ENCODE assay signal across 1 cellular context in genomic region chr7:106217089-106217542, GRCh38.
A peak's percentile ranks its signal among the peaks of the same experiment; 100 is the strongest.
TF ChIP-seq lines count a peak whose summit lies in the region.

No MANE protein-coding gene starts in this region.

TF ChIP-seq in K562, 482 proteins besides CTCF, POLR2A, EP300 and RAD21 (continued from another document):
- no peak for TF ChIP-seq POLR2AphosphoS2 (IDR thresholded peaks at IDR 0.05; ENCODE audit: low read length)
- TF ChIP-seq GTF2E2 (tag; IDR thresholded peaks at IDR 0.05): no peak
- no peak for TF ChIP-seq HOXB6 (CRISPR knock-in tag; IDR thresholded peaks at IDR 0.05; ENCODE audit: borderline replicate concordance)
- TF ChIP-seq MCM2 (IDR thresholded peaks at IDR 0.05; ENCODE audit: low read depth): no peak
- no peak for TF ChIP-seq TFAM (CRISPR knock-in tag; conservative IDR thresholded peaks at IDR 0.05)
- no peak for TF ChIP-seq NRF1 (conservative IDR thresholded peaks at IDR 0.05 in 1 of 2, IDR thresholded peaks at IDR 0.05 in 1 of 2)
- no peak for TF ChIP-seq SIN3B (IDR thresholded peaks at IDR 0.05; ENCODE audit: low read depth)
- TF ChIP-seq RBFOX2 (IDR thresholded peaks at IDR 0.05; ENCODE audit: low read depth, low read length): no peak
- no peak for TF ChIP-seq CTCFL (IDR thresholded peaks at IDR 0.05; ENCODE audit: borderline replicate concordance, insufficient read depth, low read depth, low read length, poor library complexity, severe bottlenecking)
- TF ChIP-seq ZNF445 (CRISPR knock-in tag; IDR thresholded peaks at IDR 0.05; ENCODE audit: low read depth): no peak
- no peak for TF ChIP-seq ARID4B (CRISPR knock-in tag; IDR thresholded peaks at IDR 0.05)
- TF ChIP-seq STAG1 (CRISPR knock-in tag; IDR thresholded peaks at IDR 0.05; ENCODE audit: borderline replicate concordance): no peak
- TF ChIP-seq, protein P1, sequence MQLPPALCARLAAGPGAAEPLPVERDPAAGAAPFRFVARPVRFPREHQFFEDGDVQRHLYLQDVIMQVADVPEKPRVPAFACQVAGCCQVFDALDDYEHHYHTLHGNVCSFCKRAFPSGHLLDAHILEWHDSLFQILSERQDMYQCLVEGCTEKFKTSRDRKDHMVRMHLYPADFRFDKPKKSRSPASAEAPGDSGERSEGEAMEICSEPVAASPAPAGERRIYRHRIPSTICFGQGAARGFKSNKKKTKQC (CRISPR knock-in tag; IDR thresholded peaks at IDR 0.05): no peak
- no peak for TF ChIP-seq TEAD2 (tag; IDR thresholded peaks at IDR 0.05)
- no peak for TF ChIP-seq NR2F6 (CRISPR knock-in tag; IDR thresholded peaks at IDR 0.05)
- TF ChIP-seq, protein P2, sequence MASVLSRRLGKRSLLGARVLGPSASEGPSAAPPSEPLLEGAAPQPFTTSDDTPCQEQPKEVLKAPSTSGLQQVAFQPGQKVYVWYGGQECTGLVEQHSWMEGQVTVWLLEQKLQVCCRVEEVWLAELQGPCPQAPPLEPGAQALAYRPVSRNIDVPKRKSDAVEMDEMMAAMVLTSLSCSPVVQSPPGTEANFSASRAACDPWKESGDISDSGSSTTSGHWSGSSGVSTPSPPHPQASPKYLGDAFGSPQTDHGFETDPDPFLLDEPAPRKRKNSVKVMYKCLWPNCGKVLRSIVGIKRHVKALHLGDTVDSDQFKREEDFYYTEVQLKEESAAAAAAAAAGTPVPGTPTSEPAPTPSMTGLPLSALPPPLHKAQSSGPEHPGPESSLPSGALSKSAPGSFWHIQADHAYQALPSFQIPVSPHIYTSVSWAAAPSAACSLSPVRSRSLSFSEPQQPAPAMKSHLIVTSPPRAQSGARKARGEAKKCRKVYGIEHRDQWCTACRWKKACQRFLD (CRISPR knock-in tag; IDR thresholded peaks at IDR 0.05): peak; percentile 64; the same call in 1 of the 2 replicates
- TF ChIP-seq, protein P3, sequence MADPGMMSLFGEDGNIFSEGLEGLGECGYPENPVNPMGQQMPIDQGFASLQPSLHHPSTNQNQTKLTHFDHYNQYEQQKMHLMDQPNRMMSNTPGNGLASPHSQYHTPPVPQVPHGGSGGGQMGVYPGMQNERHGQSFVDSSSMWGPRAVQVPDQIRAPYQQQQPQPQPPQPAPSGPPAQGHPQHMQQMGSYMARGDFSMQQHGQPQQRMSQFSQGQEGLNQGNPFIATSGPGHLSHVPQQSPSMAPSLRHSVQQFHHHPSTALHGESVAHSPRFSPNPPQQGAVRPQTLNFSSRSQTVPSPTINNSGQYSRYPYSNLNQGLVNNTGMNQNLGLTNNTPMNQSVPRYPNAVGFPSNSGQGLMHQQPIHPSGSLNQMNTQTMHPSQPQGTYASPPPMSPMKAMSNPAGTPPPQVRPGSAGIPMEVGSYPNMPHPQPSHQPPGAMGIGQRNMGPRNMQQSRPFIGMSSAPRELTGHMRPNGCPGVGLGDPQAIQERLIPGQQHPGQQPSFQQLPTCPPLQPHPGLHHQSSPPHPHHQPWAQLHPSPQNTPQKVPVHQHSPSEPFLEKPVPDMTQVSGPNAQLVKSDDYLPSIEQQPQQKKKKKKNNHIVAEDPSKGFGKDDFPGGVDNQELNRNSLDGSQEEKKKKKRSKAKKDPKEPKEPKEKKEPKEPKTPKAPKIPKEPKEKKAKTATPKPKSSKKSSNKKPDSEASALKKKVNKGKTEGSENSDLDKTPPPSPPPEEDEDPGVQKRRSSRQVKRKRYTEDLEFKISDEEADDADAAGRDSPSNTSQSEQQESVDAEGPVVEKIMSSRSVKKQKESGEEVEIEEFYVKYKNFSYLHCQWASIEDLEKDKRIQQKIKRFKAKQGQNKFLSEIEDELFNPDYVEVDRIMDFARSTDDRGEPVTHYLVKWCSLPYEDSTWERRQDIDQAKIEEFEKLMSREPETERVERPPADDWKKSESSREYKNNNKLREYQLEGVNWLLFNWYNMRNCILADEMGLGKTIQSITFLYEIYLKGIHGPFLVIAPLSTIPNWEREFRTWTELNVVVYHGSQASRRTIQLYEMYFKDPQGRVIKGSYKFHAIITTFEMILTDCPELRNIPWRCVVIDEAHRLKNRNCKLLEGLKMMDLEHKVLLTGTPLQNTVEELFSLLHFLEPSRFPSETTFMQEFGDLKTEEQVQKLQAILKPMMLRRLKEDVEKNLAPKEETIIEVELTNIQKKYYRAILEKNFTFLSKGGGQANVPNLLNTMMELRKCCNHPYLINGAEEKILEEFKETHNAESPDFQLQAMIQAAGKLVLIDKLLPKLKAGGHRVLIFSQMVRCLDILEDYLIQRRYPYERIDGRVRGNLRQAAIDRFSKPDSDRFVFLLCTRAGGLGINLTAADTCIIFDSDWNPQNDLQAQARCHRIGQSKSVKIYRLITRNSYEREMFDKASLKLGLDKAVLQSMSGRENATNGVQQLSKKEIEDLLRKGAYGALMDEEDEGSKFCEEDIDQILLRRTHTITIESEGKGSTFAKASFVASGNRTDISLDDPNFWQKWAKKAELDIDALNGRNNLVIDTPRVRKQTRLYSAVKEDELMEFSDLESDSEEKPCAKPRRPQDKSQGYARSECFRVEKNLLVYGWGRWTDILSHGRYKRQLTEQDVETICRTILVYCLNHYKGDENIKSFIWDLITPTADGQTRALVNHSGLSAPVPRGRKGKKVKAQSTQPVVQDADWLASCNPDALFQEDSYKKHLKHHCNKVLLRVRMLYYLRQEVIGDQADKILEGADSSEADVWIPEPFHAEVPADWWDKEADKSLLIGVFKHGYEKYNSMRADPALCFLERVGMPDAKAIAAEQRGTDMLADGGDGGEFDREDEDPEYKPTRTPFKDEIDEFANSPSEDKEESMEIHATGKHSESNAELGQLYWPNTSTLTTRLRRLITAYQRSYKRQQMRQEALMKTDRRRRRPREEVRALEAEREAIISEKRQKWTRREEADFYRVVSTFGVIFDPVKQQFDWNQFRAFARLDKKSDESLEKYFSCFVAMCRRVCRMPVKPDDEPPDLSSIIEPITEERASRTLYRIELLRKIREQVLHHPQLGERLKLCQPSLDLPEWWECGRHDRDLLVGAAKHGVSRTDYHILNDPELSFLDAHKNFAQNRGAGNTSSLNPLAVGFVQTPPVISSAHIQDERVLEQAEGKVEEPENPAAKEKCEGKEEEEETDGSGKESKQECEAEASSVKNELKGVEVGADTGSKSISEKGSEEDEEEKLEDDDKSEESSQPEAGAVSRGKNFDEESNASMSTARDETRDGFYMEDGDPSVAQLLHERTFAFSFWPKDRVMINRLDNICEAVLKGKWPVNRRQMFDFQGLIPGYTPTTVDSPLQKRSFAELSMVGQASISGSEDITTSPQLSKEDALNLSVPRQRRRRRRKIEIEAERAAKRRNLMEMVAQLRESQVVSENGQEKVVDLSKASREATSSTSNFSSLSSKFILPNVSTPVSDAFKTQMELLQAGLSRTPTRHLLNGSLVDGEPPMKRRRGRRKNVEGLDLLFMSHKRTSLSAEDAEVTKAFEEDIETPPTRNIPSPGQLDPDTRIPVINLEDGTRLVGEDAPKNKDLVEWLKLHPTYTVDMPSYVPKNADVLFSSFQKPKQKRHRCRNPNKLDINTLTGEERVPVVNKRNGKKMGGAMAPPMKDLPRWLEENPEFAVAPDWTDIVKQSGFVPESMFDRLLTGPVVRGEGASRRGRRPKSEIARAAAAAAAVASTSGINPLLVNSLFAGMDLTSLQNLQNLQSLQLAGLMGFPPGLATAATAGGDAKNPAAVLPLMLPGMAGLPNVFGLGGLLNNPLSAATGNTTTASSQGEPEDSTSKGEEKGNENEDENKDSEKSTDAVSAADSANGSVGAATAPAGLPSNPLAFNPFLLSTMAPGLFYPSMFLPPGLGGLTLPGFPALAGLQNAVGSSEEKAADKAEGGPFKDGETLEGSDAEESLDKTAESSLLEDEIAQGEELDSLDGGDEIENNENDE (IDR thresholded peaks at IDR 0.05; ENCODE audit: low read depth, low read length): no peak
